Comparison of ENCODE assay signal across 15 cellular contexts in the genomic region with DNA sequence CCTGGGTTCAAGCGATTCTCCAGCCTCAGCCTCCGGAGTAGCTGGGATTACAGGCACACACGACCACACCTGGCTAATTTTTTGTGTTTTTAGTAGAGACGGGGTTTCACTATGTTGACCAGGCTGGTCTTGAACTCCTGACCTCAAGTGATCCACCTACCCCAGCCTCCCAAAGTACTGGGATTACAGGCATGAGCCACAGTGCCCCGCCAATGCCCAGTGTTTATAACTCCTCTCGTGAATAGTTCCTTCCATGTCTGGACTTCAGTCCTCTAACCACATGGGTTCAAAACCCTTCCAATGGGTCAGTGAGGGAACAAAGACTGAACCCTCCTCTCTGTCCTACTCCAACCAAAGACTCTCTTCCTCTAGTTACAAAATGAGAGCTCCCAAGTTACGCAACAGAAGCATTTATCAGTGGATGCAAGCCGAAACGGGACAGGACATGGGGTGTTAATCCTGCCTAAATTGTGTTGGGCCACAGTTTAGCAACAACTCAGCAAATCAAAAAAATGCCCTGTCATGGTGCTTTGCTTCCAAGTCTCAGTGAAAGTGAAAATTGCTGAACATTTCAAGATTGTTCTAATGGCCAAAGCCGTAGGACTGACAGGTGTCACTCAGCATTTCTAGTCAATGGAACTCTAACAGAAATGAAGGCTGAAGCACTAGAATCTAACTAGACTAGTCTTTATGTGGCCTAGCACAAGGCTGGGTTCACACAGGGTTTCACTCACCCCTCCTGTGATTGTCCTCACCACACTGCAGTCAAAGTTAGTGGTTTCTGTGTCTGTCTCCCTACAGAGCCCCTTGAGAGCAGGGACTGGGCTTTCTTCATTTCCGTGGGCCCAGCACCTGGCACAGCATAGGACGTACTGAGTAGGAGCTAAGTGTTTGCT. TPM values are rescaled to one million over a fixed set of nuclear protein-coding genes. Genes with fewer than 3 reads are reported as not detected.
DNase-seq lines count a peak whose midpoint lies in the region; ATAC-seq and TF ChIP-seq lines count a peak whose summit lies in the region.
"Had no signal": no experiment of that assay in that cellular context is flagged by ENCODE, and none has a peak within 500 bp of the region (broad histone marks: within the 10 kb centered on the region; RNA-seq: fewer than 3 reads in every experiment).

No MANE protein-coding gene starts in this region.

- peak overlapping the region; percentile 11 for H3K27ac ChIP-seq in CD8-positive, alpha-beta memory T cell (ENCODE audit: low read depth, low read length)
- H3K27ac ChIP-seq in colonic mucosa (no peak overlapping the region), ascending aorta (no peak overlapping the region)

- peak overlapping the region in 1 of 7 donors; percentile 40 for H3K4me3 Mint-ChIP-seq in CD8-positive, alpha-beta memory T cell
- H3K4me3 Mint-ChIP-seq: activated CD8-positive, alpha-beta T cell treated with anti-CD3 and anti-CD28 coated beads, Interleukin-2, amount 10 ng/mL, durations not matched to agents 7 days and 5 days; activated naive CD4-positive, alpha-beta T cell treated with anti-CD3 and anti-CD28 coated beads, Interleukin-2, amount 50 U/mL, for 24 hours; type B pancreatic cell had no signal

- peaks cover 0 to 3% of the 10 kb centered on the region in 2 donors for H3K27me3 Mint-ChIP-seq in CD8-positive, alpha-beta memory T cell
- H3K27me3 Mint-ChIP-seq: activated naive CD4-positive, alpha-beta T cell treated with anti-CD3 and anti-CD28 coated beads, Interleukin-2, amount 50 U/mL, for 24 hours; type B pancreatic cell had no signal

- POLR2A ChIA-PET in CD8-positive, alpha-beta memory T cell (lab: Charles Lee), result no interaction called here

- TF ChIP-seq CTCF in colonic mucosa (IDR thresholded peaks at IDR 0.05), result no peak
- no peak for TF ChIP-seq CTCF in ascending aorta (IDR thresholded peaks at IDR 0.05)

- H3K9me3 Mint-ChIP-seq in CD8-positive, alpha-beta memory T cell, result no peaks in the 10 kb centered on the region
- H3K9me3 Mint-ChIP-seq: activated naive CD4-positive, alpha-beta T cell treated with anti-CD3 and anti-CD28 coated beads, Interleukin-2, amount 50 U/mL, for 24 hours; type B pancreatic cell had no signal

- no peaks in the 10 kb centered on the region for H3K9me3 ChIP-seq in CD8-positive, alpha-beta memory T cell (ENCODE audit: low read length)
- H3K9me3 ChIP-seq in colonic mucosa (no peaks in the 10 kb centered on the region), ascending aorta (no peaks in the 10 kb centered on the region)

- H3K27ac Mint-ChIP-seq in CD8-positive, alpha-beta memory T cell, result no peak overlapping the region
- H3K27ac Mint-ChIP-seq: activated CD8-positive, alpha-beta T cell treated with anti-CD3 and anti-CD28 coated beads, Interleukin-2, amount 10 ng/mL, durations not matched to agents 7 days and 5 days; activated naive CD4-positive, alpha-beta T cell treated with anti-CD3 and anti-CD28 coated beads, Interleukin-2, amount 50 U/mL, for 24 hours; type B pancreatic cell had no signal

- peaks cover 14 to 19% (median 15%) of the 10 kb centered on the region in 3 donors for H3K4me1 Mint-ChIP-seq in CD8-positive, alpha-beta memory T cell

- CTCF ChIA-PET in CD8-positive, alpha-beta memory T cell (lab: Charles Lee), result interaction anchor here (1.4 kb wide), 1 partner anchor 172 kb away, joined by 3 read pairs; no protein-coding TSS in a partner anchor

- H3K4me3 ChIP-seq in CD8-positive, alpha-beta memory T cell (ENCODE audit: low read length), result no peak overlapping the region
- H3K4me3 ChIP-seq in colonic mucosa (no peak overlapping the region), ascending aorta (no peak overlapping the region)

- ATAC-seq in GM19351 (IDR thresholded peaks at IDR 0.05; ENCODE audit: unreplicated experiment), result peak; percentile 26
- ATAC-seq in HG02973 (IDR thresholded peaks at IDR 0.05; ENCODE audit: unreplicated experiment), result peak; percentile 32
- ATAC-seq in left colon, result no peak
- no peak for ATAC-seq in HG03521 (IDR thresholded peaks at IDR 0.05; ENCODE audit: unreplicated experiment)
- ATAC-seq: activated CD8-positive, alpha-beta T cell treated with anti-CD3 and anti-CD28 coated beads, Interleukin-2, amount 10 ng/mL, durations not matched to agents 7 days and 5 days had no signal

- no peak for DNase-seq in CD8-positive, alpha-beta memory T cell
- DNase-seq in NOMO-1 treated with dmso at 0.1 percent for 144 hours (lab: John Stamatoyannopoulos, UW; ENCODE audit: unreplicated experiment) (peak; percentile 66), left colon (no peak), colonic mucosa (no peak), ascending aorta (ENCODE audit: low spot score in 2 of 2) (no peak)
- DNase-seq: activated CD8-positive, alpha-beta T cell treated with anti-CD3 and anti-CD28 coated beads, Interleukin-2, amount 10 ng/mL, durations not matched to agents 7 days and 5 days; NCI-H774; small intestine had no signal

- no peaks in the 10 kb centered on the region for H3K36me3 ChIP-seq in CD8-positive, alpha-beta memory T cell (ENCODE audit: insufficient read depth, low read length)
- H3K36me3 ChIP-seq in colonic mucosa (no peaks in the 10 kb centered on the region), ascending aorta (no peaks in the 10 kb centered on the region)

- no peaks in the 10 kb centered on the region for H3K27me3 ChIP-seq in CD8-positive, alpha-beta memory T cell (ENCODE audit: insufficient read depth, low read length, poor library complexity, severe bottlenecking)
- H3K27me3 ChIP-seq in colonic mucosa (no peaks in the 10 kb centered on the region), ascending aorta (no peaks in the 10 kb centered on the region)

- H3K4me1 ChIP-seq in CD8-positive, alpha-beta memory T cell (ENCODE audit: insufficient read depth, low read length), result peaks cover 13% of the 10 kb centered on the region
- H3K4me1 ChIP-seq in colonic mucosa, result peaks cover 5% of the 10 kb centered on the region
- peaks cover 4 to 7% of the 10 kb centered on the region in 2 donors for H3K4me1 ChIP-seq in ascending aorta

- H3K9ac ChIP-seq in colonic mucosa (ENCODE audit: low read depth in 2 of 2, low read length in 2 of 2), result no peak overlapping the region

- H3K36me3 Mint-ChIP-seq in CD8-positive, alpha-beta memory T cell, result peaks cover 0 to 12% (median 0%) of the 10 kb centered on the region in 3 donors
- H3K36me3 Mint-ChIP-seq: activated naive CD4-positive, alpha-beta T cell treated with anti-CD3 and anti-CD28 coated beads, Interleukin-2, amount 50 U/mL, for 24 hours had no signal

- intact Hi-C loops in left colon (cut with DNase I, micrococcal nuclease) (no loop called here), colonic mucosa (cut with DNase I) (no loop called here), ascending aorta (cut with DNase I) (no loop called here)

RNA-seq across cellular contexts. Expression of a gene that starts 3.2 kb away (rescaled TPM):
- total RNA-seq in CD8-positive, alpha-beta memory T cell, result 10 to 100 TPM; 34.4 to 35.2 TPM
- 24.4 TPM for polyA plus RNA-seq in CD8-positive, alpha-beta memory T cell
- total RNA-seq in left colon (10 to 100 TPM; 33.7 to 37.0 TPM), colonic mucosa (10 to 100 TPM; 25.1 to 39.7 TPM), ascending aorta (49.7 TPM)

RNA-seq across cellular contexts. Expression of a gene that starts 44.1 kb away (rescaled TPM):
- not detected for total RNA-seq in CD8-positive, alpha-beta memory T cell
- polyA plus RNA-seq in CD8-positive, alpha-beta memory T cell, result not detected
- total RNA-seq in left colon (under 1 TPM; 0.52 to 0.81 TPM), colonic mucosa (1 to 10 TPM in 1 of 2 donors, under 1 TPM in 1; 0.12 to 1.8 TPM), ascending aorta (0.11 TPM)
- total RNA-seq: activated CD8-positive, alpha-beta T cell treated with anti-CD3 and anti-CD28 coated beads, Interleukin-2, amount 10 ng/mL, durations not matched to agents 7 days and 5 days; T-helper 1 cell treated with Interleukin-12 subunit alpha and Interleukin-12 subunit beta and Interleukin-4 antibody, amounts not matched to agents 30 ng/mL and 1 ng/mL, for 36 hours had no signal
- polyA plus RNA-seq: keratinocyte had no signal

Comparison
In these comparisons a context has a peak if more than half of its experiments do, and no peak if none do; other contexts are left out.
1. ATAC-seq: peak in GM19351 (single experiment) and HG02973 (single experiment); none in left colon (single experiment) and HG03521 (single experiment).